Comparison of ENCODE assay signal across 1 cellular context in the genomic region with DNA sequence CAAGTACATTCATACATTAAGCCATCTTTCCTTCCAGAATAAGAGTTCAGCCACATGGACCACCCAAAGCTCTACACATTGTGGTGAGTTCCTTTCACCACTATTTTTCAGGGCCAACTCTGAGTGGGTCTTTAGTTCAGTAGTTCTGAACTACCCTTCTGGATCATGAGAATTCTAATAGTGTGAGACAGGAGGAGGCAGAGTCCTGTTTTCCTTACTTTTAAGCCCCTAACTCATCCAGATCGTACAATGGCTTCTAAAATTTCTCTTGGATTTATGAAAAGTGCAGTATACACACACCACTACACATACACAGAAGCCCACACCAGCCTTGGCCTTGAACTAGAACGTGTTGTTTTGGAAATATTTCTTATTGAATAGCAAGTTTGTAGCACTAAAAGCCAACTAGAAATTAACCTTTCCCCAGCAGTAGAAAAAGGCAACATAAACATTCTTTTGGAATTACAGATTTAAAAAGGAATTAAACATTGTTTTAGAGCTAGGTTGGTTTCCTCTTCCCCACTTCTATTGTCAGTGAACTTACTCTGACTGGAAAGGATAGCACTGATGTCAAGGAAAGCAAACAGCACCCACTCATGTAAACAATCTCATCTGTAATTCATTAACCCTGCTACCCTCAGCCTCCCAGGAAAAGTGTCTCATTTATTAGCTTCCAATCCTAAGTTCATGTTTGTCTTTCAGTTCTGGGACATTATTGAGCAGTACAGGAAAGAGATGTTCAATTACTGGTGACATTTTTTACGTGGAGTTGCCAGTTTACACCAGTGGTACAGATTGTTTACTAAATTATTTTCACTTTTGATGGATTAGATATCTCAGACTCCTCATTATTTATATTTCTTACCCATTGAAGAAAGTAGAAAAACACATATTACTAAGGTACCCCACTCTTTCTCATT.
A peak's percentile ranks its signal among the peaks of the same experiment; 100 is the strongest.
TF ChIP-seq lines count a peak whose summit lies in the region.

No MANE protein-coding gene starts in this region.

TF ChIP-seq in HepG2, 621 proteins besides CTCF, POLR2A, EP300 and RAD21 (continued from another document):
- TF ChIP-seq, protein P1, sequence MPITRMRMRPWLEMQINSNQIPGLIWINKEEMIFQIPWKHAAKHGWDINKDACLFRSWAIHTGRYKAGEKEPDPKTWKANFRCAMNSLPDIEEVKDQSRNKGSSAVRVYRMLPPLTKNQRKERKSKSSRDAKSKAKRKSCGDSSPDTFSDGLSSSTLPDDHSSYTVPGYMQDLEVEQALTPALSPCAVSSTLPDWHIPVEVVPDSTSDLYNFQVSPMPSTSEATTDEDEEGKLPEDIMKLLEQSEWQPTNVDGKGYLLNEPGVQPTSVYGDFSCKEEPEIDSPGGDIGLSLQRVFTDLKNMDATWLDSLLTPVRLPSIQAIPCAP (CRISPR knock-in tag; IDR thresholded peaks at IDR 0.05; ENCODE audit: low read depth) = no peak
- TF ChIP-seq, protein P2, sequence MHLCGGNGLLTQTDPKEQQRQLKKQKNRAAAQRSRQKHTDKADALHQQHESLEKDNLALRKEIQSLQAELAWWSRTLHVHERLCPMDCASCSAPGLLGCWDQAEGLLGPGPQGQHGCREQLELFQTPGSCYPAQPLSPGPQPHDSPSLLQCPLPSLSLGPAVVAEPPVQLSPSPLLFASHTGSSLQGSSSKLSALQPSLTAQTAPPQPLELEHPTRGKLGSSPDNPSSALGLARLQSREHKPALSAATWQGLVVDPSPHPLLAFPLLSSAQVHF (CRISPR knock-in tag; IDR thresholded peaks at IDR 0.05) = no peak
- TF ChIP-seq, protein P3, sequence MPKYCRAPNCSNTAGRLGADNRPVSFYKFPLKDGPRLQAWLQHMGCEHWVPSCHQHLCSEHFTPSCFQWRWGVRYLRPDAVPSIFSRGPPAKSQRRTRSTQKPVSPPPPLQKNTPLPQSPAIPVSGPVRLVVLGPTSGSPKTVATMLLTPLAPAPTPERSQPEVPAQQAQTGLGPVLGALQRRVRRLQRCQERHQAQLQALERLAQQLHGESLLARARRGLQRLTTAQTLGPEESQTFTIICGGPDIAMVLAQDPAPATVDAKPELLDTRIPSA (CRISPR knock-in tag; IDR thresholded peaks at IDR 0.05; ENCODE audit: borderline replicate concordance) = no peak
- TF ChIP-seq JUND (CRISPR knock-in tag; IDR thresholded peaks at IDR 0.05) = no peak
- TF ChIP-seq, protein P4, sequence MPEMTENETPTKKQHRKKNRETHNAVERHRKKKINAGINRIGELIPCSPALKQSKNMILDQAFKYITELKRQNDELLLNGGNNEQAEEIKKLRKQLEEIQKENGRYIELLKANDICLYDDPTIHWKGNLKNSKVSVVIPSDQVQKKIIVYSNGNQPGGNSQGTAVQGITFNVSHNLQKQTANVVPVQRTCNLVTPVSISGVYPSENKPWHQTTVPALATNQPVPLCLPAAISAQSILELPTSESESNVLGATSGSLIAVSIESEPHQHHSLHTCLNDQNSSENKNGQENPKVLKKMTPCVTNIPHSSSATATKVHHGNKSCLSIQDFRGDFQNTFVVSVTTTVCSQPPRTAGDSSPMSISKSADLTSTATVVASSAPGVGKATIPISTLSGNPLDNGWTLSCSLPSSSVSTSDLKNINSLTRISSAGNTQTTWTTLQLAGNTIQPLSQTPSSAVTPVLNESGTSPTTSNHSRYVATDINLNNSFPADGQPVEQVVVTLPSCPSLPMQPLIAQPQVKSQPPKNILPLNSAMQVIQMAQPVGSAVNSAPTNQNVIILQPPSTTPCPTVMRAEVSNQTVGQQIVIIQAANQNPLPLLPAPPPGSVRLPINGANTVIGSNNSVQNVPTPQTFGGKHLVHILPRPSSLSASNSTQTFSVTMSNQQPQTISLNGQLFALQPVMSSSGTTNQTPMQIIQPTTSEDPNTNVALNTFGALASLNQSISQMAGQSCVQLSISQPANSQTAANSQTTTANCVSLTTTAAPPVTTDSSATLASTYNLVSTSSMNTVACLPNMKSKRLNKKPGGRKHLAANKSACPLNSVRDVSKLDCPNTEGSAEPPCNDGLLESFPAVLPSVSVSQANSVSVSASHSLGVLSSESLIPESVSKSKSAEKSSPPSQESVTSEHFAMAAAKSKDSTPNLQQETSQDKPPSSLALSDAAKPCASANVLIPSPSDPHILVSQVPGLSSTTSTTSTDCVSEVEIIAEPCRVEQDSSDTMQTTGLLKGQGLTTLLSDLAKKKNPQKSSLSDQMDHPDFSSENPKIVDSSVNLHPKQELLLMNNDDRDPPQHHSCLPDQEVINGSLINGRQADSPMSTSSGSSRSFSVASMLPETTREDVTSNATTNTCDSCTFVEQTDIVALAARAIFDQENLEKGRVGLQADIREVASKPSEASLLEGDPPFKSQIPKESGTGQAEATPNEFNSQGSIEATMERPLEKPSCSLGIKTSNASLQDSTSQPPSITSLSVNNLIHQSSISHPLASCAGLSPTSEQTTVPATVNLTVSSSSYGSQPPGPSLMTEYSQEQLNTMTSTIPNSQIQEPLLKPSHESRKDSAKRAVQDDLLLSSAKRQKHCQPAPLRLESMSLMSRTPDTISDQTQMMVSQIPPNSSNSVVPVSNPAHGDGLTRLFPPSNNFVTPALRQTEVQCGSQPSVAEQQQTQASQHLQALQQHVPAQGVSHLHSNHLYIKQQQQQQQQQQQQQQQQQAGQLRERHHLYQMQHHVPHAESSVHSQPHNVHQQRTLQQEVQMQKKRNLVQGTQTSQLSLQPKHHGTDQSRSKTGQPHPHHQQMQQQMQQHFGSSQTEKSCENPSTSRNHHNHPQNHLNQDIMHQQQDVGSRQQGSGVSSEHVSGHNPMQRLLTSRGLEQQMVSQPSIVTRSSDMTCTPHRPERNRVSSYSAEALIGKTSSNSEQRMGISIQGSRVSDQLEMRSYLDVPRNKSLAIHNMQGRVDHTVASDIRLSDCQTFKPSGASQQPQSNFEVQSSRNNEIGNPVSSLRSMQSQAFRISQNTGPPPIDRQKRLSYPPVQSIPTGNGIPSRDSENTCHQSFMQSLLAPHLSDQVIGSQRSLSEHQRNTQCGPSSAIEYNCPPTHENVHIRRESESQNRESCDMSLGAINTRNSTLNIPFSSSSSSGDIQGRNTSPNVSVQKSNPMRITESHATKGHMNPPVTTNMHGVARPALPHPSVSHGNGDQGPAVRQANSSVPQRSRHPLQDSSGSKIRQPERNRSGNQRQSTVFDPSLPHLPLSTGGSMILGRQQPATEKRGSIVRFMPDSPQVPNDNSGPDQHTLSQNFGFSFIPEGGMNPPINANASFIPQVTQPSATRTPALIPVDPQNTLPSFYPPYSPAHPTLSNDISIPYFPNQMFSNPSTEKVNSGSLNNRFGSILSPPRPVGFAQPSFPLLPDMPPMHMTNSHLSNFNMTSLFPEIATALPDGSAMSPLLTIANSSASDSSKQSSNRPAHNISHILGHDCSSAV (CRISPR knock-in tag; IDR thresholded peaks at IDR 0.05; ENCODE audit: borderline replicate concordance) = no peak
- TF ChIP-seq, protein P5, sequence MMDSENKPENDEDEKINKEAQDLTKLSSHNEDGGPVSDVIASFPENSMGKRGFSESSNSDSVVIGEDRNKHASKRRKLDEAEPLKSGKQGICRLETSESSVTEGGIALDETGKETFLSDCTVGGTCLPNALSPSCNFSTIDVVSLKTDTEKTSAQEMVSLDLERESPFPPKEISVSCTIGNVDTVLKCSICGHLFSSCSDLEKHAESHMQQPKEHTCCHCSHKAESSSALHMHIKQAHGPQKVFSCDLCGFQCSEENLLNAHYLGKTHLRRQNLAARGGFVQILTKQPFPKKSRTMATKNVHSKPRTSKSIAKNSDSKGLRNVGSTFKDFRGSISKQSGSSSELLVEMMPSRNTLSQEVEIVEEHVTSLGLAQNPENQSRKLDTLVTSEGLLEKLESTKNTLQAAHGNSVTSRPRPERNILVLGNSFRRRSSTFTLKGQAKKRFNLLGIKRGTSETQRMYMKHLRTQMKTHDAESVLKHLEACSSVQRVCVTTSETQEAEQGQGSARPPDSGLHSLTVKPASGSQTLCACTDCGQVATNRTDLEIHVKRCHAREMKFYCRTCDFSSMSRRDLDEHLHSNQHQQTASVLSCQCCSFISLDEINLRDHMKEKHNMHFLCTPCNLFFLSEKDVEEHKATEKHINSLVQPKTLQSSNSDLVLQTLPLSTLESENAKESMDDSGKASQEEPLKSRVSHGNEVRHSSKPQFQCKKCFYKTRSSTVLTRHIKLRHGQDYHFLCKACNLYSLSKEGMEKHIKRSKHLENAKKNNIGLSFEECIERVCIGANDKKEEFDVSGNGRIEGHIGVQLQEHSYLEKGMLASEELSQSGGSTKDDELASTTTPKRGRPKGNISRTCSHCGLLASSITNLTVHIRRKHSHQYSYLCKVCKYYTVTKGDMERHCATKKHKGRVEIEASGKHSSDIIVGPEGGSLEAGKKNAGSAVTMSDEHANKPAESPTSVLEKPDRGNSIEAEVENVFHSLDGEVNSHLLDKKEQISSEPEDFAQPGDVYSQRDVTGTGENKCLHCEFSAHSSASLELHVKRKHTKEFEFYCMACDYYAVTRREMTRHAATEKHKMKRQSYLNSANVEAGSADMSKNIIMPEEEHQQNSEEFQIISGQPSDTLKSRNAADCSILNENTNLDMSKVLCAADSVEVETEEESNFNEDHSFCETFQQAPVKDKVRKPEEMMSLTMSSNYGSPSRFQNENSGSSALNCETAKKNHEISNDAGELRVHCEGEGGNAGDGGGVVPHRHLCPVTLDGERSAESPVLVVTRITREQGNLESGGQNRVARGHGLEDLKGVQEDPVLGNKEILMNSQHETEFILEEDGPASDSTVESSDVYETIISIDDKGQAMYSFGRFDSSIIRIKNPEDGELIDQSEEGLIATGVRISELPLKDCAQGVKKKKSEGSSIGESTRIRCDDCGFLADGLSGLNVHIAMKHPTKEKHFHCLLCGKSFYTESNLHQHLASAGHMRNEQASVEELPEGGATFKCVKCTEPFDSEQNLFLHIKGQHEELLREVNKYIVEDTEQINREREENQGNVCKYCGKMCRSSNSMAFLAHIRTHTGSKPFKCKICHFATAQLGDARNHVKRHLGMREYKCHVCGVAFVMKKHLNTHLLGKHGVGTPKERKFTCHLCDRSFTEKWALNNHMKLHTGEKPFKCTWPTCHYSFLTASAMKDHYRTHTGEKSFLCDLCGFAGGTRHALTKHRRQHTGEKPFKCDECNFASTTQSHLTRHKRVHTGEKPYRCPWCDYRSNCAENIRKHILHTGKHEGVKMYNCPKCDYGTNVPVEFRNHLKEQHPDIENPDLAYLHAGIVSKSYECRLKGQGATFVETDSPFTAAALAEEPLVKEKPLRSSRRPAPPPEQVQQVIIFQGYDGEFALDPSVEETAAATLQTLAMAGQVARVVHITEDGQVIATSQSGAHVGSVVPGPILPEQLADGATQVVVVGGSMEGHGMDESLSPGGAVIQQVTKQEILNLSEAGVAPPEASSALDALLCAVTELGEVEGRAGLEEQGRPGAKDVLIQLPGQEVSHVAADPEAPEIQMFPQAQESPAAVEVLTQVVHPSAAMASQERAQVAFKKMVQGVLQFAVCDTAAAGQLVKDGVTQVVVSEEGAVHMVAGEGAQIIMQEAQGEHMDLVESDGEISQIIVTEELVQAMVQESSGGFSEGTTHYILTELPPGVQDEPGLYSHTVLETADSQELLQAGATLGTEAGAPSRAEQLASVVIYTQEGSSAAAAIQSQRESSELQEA (CRISPR knock-in tag; IDR thresholded peaks at IDR 0.05; ENCODE audit: not compliant biosample characterization) = no peak
- peak; percentile 74; the same call in 1 of the 2 replicates for TF ChIP-seq REPIN1 (CRISPR knock-in tag; IDR thresholded peaks at IDR 0.05; ENCODE audit: borderline replicate concordance, low read depth)
- no peak for TF ChIP-seq ARHGAP35 (CRISPR knock-in tag; IDR thresholded peaks at IDR 0.05; ENCODE audit: borderline replicate concordance)
- TF ChIP-seq ZNF121 (CRISPR knock-in tag; IDR thresholded peaks at IDR 0.05) = no peak
- TF ChIP-seq, protein P6, sequence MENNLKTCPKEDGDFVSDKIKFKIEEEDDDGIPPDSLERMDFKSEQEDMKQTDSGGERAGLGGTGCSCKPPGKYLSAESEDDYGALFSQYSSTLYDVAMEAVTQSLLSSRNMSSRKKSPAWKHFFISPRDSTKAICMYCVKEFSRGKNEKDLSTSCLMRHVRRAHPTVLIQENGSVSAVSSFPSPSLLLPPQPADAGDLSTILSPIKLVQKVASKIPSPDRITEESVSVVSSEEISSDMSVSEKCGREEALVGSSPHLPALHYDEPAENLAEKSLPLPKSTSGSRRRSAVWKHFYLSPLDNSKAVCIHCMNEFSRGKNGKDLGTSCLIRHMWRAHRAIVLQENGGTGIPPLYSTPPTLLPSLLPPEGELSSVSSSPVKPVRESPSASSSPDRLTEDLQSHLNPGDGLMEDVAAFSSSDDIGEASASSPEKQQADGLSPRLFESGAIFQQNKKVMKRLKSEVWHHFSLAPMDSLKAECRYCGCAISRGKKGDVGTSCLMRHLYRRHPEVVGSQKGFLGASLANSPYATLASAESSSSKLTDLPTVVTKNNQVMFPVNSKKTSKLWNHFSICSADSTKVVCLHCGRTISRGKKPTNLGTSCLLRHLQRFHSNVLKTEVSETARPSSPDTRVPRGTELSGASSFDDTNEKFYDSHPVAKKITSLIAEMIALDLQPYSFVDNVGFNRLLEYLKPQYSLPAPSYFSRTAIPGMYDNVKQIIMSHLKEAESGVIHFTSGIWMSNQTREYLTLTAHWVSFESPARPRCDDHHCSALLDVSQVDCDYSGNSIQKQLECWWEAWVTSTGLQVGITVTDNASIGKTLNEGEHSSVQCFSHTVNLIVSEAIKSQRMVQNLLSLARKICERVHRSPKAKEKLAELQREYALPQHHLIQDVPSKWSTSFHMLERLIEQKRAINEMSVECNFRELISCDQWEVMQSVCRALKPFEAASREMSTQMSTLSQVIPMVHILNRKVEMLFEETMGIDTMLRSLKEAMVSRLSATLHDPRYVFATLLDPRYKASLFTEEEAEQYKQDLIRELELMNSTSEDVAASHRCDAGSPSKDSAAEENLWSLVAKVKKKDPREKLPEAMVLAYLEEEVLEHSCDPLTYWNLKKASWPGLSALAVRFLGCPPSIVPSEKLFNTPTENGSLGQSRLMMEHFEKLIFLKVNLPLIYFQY (CRISPR knock-in tag; IDR thresholded peaks at IDR 0.05; ENCODE audit: borderline replicate concordance) = no peak
- TF ChIP-seq, protein P7, sequence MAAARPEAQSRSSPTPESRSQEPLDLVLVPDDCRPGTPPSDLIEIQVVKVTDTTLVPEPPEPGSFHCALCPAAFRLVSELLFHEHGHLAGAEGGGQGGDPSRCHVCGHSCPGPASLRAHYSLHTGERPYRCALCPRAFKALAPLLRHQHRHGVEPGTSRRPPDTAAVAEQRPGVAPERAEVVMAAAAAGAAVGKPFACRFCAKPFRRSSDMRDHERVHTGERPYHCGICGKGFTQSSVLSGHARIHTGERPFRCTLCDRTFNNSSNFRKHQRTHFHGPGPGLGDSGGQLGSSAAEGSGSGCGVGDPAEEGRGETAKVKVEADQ (CRISPR knock-in tag; IDR thresholded peaks at IDR 0.05; ENCODE audit: borderline replicate concordance) = no peak
- no peak for TF ChIP-seq GZF1 (CRISPR knock-in tag; IDR thresholded peaks at IDR 0.05)
- TF ChIP-seq NFATC3 (CRISPR knock-in tag; IDR thresholded peaks at IDR 0.05) = no peak
- peak; percentile 89 for TF ChIP-seq GFI1 (CRISPR knock-in tag; IDR thresholded peaks at IDR 0.05; ENCODE audit: borderline replicate concordance)
- peak; percentile 96 for TF ChIP-seq ELF3 (CRISPR knock-in tag; IDR thresholded peaks at IDR 0.05)
